ENCODE assay signal across 26 cellular contexts in the genomic region with DNA sequence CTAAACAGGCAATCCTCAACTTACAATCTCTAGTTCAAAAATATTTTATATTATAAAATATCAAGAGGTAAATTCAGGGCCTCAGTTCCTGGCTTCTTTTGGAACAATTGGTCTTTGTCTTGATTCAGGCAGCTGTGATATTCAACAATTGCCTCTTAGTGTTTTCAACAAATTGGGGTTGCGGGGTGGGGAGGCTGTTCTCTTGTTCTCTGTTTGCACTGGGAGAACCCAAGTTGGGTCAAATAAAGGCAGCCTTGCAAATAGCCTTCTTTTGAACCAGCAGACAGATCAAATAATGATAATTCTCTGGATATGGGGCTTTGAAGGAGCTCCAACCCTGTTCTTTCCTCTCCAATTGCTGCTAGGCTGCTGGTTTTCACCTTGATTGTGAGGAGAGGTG.
DNase-seq lines count a peak whose midpoint lies in the region; ATAC-seq lines count a peak whose summit lies in the region.
"Had no signal": no experiment of that assay in that cellular context is flagged by ENCODE, and none has a peak within 500 bp of the region (broad histone marks: within the 10 kb centered on the region; RNA-seq: fewer than 3 reads in every experiment).

No MANE protein-coding gene starts in this region.

- peak overlapping the region; percentile 87 for H3K27ac ChIP-seq in caudate nucleus (ENCODE audit: low read depth, low read length)
- H3K27ac ChIP-seq in substantia nigra (ENCODE audit: low read depth, low read length, poor library complexity, severe bottlenecking): peak overlapping the region; percentile 88
- H3K27ac ChIP-seq: adrenal gland, breast epithelium, C4-2B, ovary, upper lobe of left lung, WERI-Rb-1 had no signal

- no peak overlapping the region for H3K4me3 Mint-ChIP-seq in activated naive CD8-positive, alpha-beta T cell treated with anti-CD3 and anti-CD28 coated beads for 36 hours
- no peak overlapping the region for H3K4me3 Mint-ChIP-seq in activated T-helper 17 cell treated with anti-CD3 and anti-CD28 coated beads, Interleukin-2, amount 50 U/mL, for 72 hours
- H3K4me3 Mint-ChIP-seq: activated CD4-positive, alpha-beta T cell treated with anti-CD3 and anti-CD28 coated beads, Interleukin-2, amount 10 ng/mL, durations not matched to agents 7 days and 5 days; activated T-cell treated with anti-CD3 and anti-CD28 coated beads, Interleukin-2, amount 50 U/mL, for 4 hours; naive B cell had no signal

- H3K27ac Mint-ChIP-seq in activated naive CD8-positive, alpha-beta T cell treated with anti-CD3 and anti-CD28 coated beads for 36 hours: no peak overlapping the region
- H3K27ac Mint-ChIP-seq in activated T-helper 17 cell treated with anti-CD3 and anti-CD28 coated beads, Interleukin-2, amount 50 U/mL, for 72 hours: no peak overlapping the region
- H3K27ac Mint-ChIP-seq: activated CD4-positive, alpha-beta T cell treated with anti-CD3 and anti-CD28 coated beads, Interleukin-2, amount 10 ng/mL, durations not matched to agents 7 days and 5 days; naive B cell had no signal

- H3K4me1 Mint-ChIP-seq in activated naive CD8-positive, alpha-beta T cell treated with anti-CD3 and anti-CD28 coated beads for 36 hours: no peaks in the 10 kb centered on the region
- no peaks in the 10 kb centered on the region for H3K4me1 Mint-ChIP-seq in activated T-helper 17 cell treated with anti-CD3 and anti-CD28 coated beads, Interleukin-2, amount 50 U/mL, for 72 hours
- H3K4me1 Mint-ChIP-seq: activated CD4-positive, alpha-beta T cell treated with anti-CD3 and anti-CD28 coated beads, Interleukin-2, amount 10 ng/mL, durations not matched to agents 7 days and 5 days; naive B cell had no signal

- DNase-seq in NCI-H1930 (lab: John Stamatoyannopoulos, UW) (peak; percentile 66 to 86), caudate nucleus (lab: John Stamatoyannopoulos, UW) (peak in 54 of 61 donors; percentile 0 to 91 (median 33)), medulla oblongata (ENCODE audit: extremely low spot score) (peak; percentile 85), substantia nigra (lab: John Stamatoyannopoulos, UW) (peak in 44 of 49 donors; percentile 0 to 79 (median 33))
- no peak for DNase-seq in activated naive CD8-positive, alpha-beta T cell treated with anti-CD3 and anti-CD28 coated beads for 36 hours
- DNase-seq in activated naive CD4-positive, alpha-beta T cell (lab: John Stamatoyannopoulos, UW): no peak
- DNase-seq: activated CD4-positive, alpha-beta T cell treated with anti-CD3 and anti-CD28 coated beads, Interleukin-2, amount 10 ng/mL, durations not matched to agents 7 days and 5 days; activated naive CD4-positive, alpha-beta T cell treated with Interleukin-2 at 50 U/mL for 16 hours; activated T-cell treated with anti-CD3 and anti-CD28 coated beads, Interleukin-2, amount 50 U/mL, for 4 hours; adrenal gland; DND-41; effector memory CD4-positive, alpha-beta T cell; erythroblast; mesendoderm; naive B cell; NCI-H1417 treated with DMSO at 0.1 percent for 48 hours; ovary; right cardiac atrium; SHP77 treated with DMSO at 0.1 percent for 48 hours; stimulated activated CD4-positive, alpha-beta T cell treated with anti-CD3 and anti-CD28 coated beads, Interleukin-2, amount 100 ng/mL, for 48 hours; T-helper 9 cell; upper lobe of left lung; WERI-Rb-1 had no signal

- H3K9me3 Mint-ChIP-seq in activated naive CD8-positive, alpha-beta T cell treated with anti-CD3 and anti-CD28 coated beads for 36 hours: no peaks in the 10 kb centered on the region
- no peaks in the 10 kb centered on the region for H3K9me3 Mint-ChIP-seq in activated T-helper 17 cell treated with anti-CD3 and anti-CD28 coated beads, Interleukin-2, amount 50 U/mL, for 72 hours
- H3K9me3 Mint-ChIP-seq: activated CD4-positive, alpha-beta T cell treated with anti-CD3 and anti-CD28 coated beads, Interleukin-2, amount 10 ng/mL, durations not matched to agents 7 days and 5 days; activated T-cell treated with anti-CD3 and anti-CD28 coated beads, Interleukin-2, amount 50 U/mL, for 4 hours had no signal

- no peak for ATAC-seq in activated T-helper 17 cell treated with anti-CD3 and anti-CD28 coated beads, Interleukin-2, amount 50 U/mL, for 72 hours (replicated peaks)
- ATAC-seq: activated T-cell treated with anti-CD3 and anti-CD28 coated beads, Interleukin-2, amount 50 U/mL, for 4 hours; right cardiac atrium had no signal

- H3K27me3 Mint-ChIP-seq in activated naive CD8-positive, alpha-beta T cell treated with anti-CD3 and anti-CD28 coated beads for 36 hours: no peaks in the 10 kb centered on the region
- no peaks in the 10 kb centered on the region for H3K27me3 Mint-ChIP-seq in activated T-helper 17 cell treated with anti-CD3 and anti-CD28 coated beads, Interleukin-2, amount 50 U/mL, for 72 hours
- H3K27me3 Mint-ChIP-seq: activated CD4-positive, alpha-beta T cell treated with anti-CD3 and anti-CD28 coated beads, Interleukin-2, amount 10 ng/mL, durations not matched to agents 7 days and 5 days; naive B cell had no signal

- no peaks in the 10 kb centered on the region for H3K36me3 Mint-ChIP-seq in activated naive CD8-positive, alpha-beta T cell treated with anti-CD3 and anti-CD28 coated beads for 36 hours
- no peaks in the 10 kb centered on the region for H3K36me3 Mint-ChIP-seq in activated T-helper 17 cell treated with anti-CD3 and anti-CD28 coated beads, Interleukin-2, amount 50 U/mL, for 72 hours (ENCODE audit: low read depth)
- H3K36me3 Mint-ChIP-seq: naive B cell had no signal

Comparison
In these comparisons a context has a peak if more than half of its experiments do, and no peak if none do; other contexts are left out.
1. DNase-seq: peak in NCI-H1930 (2 of 2), caudate nucleus (54 of 61), medulla oblongata (single experiment) and substantia nigra (44 of 49); none in activated naive CD8-positive, alpha-beta T cell treated with anti-CD3 and anti-CD28 coated beads for 36 hours (single experiment) and activated naive CD4-positive, alpha-beta T cell (0 of 4).